ENCODE assay signal across 1 cellular context in the genomic region with DNA sequence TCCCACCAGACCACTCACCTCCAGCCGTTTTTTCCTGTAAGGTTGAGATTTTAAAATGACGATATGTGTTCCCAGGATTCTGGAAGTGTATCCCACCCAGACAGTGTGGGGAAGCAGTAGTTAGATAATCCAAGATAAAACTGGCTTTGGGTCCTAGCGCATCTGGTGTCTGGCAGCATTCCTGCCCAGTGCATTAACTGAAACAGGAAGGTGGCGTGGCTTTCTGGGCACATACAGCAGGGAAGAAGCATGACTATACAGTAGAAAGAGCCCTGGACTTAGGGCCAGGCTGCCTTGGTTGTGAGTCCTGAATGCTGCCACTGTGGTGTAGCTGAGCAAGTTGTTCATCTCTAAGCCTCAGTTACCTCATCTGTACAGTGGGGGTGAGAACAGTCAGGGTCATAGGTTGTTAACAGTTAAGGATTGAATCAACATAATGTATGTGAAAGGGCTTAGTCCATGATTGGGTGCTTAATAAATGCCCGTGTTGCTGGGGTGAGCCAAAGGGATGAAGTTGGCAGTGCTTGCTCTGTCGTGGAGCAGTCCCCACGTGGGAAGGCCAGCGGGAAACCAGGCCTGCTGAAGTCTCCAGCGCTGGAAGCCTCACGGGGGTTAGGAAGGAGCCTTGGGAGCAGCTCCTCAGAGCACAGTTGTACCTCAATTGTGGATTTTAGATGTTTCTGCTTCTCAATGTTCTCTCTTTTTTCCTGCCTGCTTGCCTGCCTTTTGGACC.
TF ChIP-seq lines count a peak whose summit lies in the region.

No MANE protein-coding gene starts in this region.

TF ChIP-seq in IMR-90, 13 proteins besides CTCF, POLR2A, EP300 and RAD21:
- no peak for TF ChIP-seq SMC3 (IDR thresholded peaks at IDR 0.05; ENCODE audit: low read depth, low read length)
